ENCODE assay signal across 9 cellular contexts in the genomic region with DNA sequence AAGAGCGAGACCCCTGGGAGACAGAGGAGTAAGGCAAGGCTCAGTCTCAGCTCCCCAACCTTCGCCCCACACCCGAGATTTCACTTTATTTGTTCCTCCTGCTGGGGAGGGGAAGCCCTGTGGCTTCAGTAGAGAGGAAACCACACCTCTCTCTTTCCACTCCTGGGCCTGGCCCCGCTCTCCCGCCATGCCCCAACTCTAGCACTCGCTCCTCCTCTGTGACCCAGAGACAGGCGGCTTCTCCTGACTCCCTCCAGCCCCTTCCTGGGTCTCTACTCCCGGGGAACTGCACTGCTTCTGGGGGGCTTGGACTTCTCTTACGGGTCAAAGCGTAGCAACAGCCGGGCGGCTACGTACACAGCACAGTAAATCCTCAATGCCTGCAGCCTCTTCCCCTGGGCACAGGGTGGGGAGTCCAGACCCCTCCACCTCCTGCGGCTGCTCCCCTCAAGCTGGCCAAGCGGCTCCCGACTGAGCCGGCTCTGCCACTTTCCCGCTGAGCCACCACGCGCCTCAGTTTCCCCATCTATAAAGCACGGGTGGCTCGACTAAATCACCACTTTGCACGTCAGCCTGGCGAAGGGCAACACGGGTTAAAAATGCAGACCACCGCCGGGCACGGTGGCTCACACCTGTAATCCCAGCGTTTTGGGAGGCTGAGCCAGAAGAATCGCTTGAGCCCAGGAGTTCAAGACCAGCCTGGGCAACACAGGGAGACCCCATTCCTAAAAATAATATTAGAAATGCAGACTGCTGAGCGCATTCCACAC. TPM values are rescaled to one million over a fixed set of nuclear protein-coding genes. Genes with fewer than 3 reads are reported as not detected.
DNase-seq lines count a peak whose midpoint lies in the region; ATAC-seq and TF ChIP-seq lines count a peak whose summit lies in the region.
"Had no signal": no experiment of that assay in that cellular context is flagged by ENCODE, and none has a peak within 500 bp of the region (broad histone marks: within the 10 kb centered on the region; RNA-seq: fewer than 3 reads in every experiment).

No MANE protein-coding gene starts in this region.

- peaks cover 0 to under 1% (median 0%) of the 10 kb centered on the region in 3 donors for H3K27me3 Mint-ChIP-seq in naive B cell

- intact Hi-C loops in A673 (cut with micrococcal nuclease; ENCODE audit: unreplicated experiment) = loop anchor here (10.0 kb wide), 1 partner anchor 253 kb away; the partner anchor contains the start of genes KISS1R and R3HDM4
- intact Hi-C loops in aorta (cut with DNase I) = loop anchor here in 1 of 2 donors (2.0 to 10.0 kb wide), 3 partner anchors 19 to 263 kb away; partner anchors contain the start of genes ARID3A and PTBP1

- CTCF ChIA-PET in A673 (lab: Charles Lee) (no interaction called here), HEK293 (lab: Yijun Ruan, JAX) (interaction anchor here (0.6 kb wide), 1 partner anchor 142 kb away, joined by 3 read pairs; no protein-coding TSS in a partner anchor)

- POLR2A ChIA-PET in A673 (lab: Charles Lee; ENCODE audit: low non-redundant PET) = no interaction called here
- POLR2A ChIA-PET in HEK293 (lab: Yijun Ruan, JAX) = interaction anchor here (0.5 kb wide), 1 partner anchor 1129 kb away, joined by 3 read pairs; no protein-coding TSS in a partner anchor

- H3K4me1 ChIP-seq in A673 (ENCODE audit: insufficient read depth, low read length, poor library complexity, severe bottlenecking) (peaks cover 17% of the 10 kb centered on the region), HEK293 (ENCODE audit: control insufficient read depth, insufficient read depth, low read length) (peaks cover 9% of the 10 kb centered on the region), thymus (ENCODE audit: control insufficient read depth, insufficient read depth, low read length) (peaks cover 25% of the 10 kb centered on the region), aorta (ENCODE audit: control insufficient read depth in 1 of 2, insufficient read depth in 2 of 2, low read length in 2 of 2) (no peaks in the 10 kb centered on the region)

- no TSS peak for BruUV-seq in A673 (replicated peaks; lab: Mats Ljungman, UMichigan)

- peak overlapping the region; percentile 93 to 100 (median 98) for H3K4me3 Mint-ChIP-seq in naive B cell

- peaks cover 23 to 52% (median 48%) of the 10 kb centered on the region in 3 donors for H3K4me1 Mint-ChIP-seq in naive B cell

- H3K27ac ChIP-seq in A673 (ENCODE audit: low read depth, low read length, poor library complexity, severe bottlenecking) (peak overlapping the region; percentile 95), HEK293 (ENCODE audit: extremely low read depth, low read depth, low read length) (peak overlapping the region; percentile 94), coronary artery (peak overlapping the region; percentile 88 to 94), thymus (ENCODE audit: low read depth) (peak overlapping the region; percentile 89), aorta (ENCODE audit: low read depth in 1 of 2, low read length in 2 of 2) (no peak overlapping the region)

- no peaks in the 10 kb centered on the region for H3K36me3 Mint-ChIP-seq in naive B cell

- H3K27ac Mint-ChIP-seq in naive B cell = peak overlapping the region; percentile 89 to 99 (median 98)

- H3K36me3 ChIP-seq in A673 (ENCODE audit: insufficient read depth, low read length, poor library complexity, severe bottlenecking) (peaks cover 2% of the 10 kb centered on the region), HEK293 (ENCODE audit: control insufficient read depth in 2 of 2, insufficient read depth in 1 of 2, low read length in 2 of 2) (peaks cover 0 to 41% of the 10 kb centered on the region in 2 experiments; a peak in 1 of 3 replicates), thymus (ENCODE audit: control insufficient read depth, insufficient read depth) (peaks cover 26% of the 10 kb centered on the region), aorta (ENCODE audit: control insufficient read depth in 1 of 2, insufficient read depth in 2 of 2, low read length in 1 of 2) (no peaks in the 10 kb centered on the region)

- no peaks in the 10 kb centered on the region for H3K9me3 ChIP-seq in A673 (ENCODE audit: low read depth, low read length, poor library complexity, severe bottlenecking)
- no peaks in the 10 kb centered on the region for H3K9me3 ChIP-seq in HEK293 (ENCODE audit: control insufficient read depth, insufficient read depth, low read depth, low read length)
- H3K9me3 ChIP-seq in thymus (ENCODE audit: control insufficient read depth) = no peaks in the 10 kb centered on the region
- H3K9me3 ChIP-seq in aorta (ENCODE audit: control insufficient read depth, low read length) = no peaks in the 10 kb centered on the region

- no peaks in the 10 kb centered on the region for H3K9me3 Mint-ChIP-seq in naive B cell

- no peak for TF ChIP-seq CTCF in A673 (conservative IDR thresholded peaks at IDR 0.05; ENCODE audit: low read depth, low read length)
- TF ChIP-seq CTCF in HEK293 (tag by site-specific recombination; IDR thresholded peaks at IDR 0.05) = no peak
- TF ChIP-seq CTCF in coronary artery (IDR thresholded peaks at IDR 0.05) = no peak

- no peaks in the 10 kb centered on the region for H3K27me3 ChIP-seq in A673 (replicated peaks; ENCODE audit: insufficient read depth, low read depth, low read length, poor library complexity)
- no peaks in the 10 kb centered on the region for H3K27me3 ChIP-seq in thymus (ENCODE audit: control insufficient read depth, insufficient read depth)
- no peaks in the 10 kb centered on the region for H3K27me3 ChIP-seq in aorta (ENCODE audit: control insufficient read depth in 1 of 2, insufficient read depth in 2 of 2, low read length in 1 of 2)

- ATAC-seq in activated CD4-positive, CD25-positive, alpha-beta regulatory T cell treated with anti-CD3 and anti-CD28 coated beads, Interleukin-2, amount 50 U/mL, for 24 hours = peak; percentile 19 to 21
- ATAC-seq in naive B cell (ENCODE audit: low read depth in 2 of 2) (peak; percentile 52 to 53), aorta (ENCODE audit: low FRiP score) (no peak)

- WGBS in thymus = 4% methylated on average over 31 of the region's 31 CpGs
- WGBS in aorta, 2 donors = 30 to 33% methylated on average over 31 of the region's 31 CpGs

- H3K4me3 ChIP-seq in A673 (ENCODE audit: low read depth, low read length, poor library complexity, severe bottlenecking) = peak overlapping the region; percentile 99
- H3K4me3 ChIP-seq in HEK293 (ENCODE audit: low read depth, low read length) = peak overlapping the region; percentile 86
- peak overlapping the region; percentile 90 for H3K4me3 ChIP-seq in coronary artery
- H3K4me3 ChIP-seq in thymus (ENCODE audit: low read length) = peak overlapping the region; percentile 95
- H3K4me3 ChIP-seq in aorta (ENCODE audit: low read length in 2 of 2) = no peak overlapping the region

- DNase-seq in A673 (ENCODE audit: low spot score) (no peak), coronary artery (ENCODE audit: low spot score) (no peak), naive B cell (peak; percentile 66), aorta (no peak), NCI-H510A treated with DMSO at 0.1 percent for 48 hours (lab: John Stamatoyannopoulos, UW) (no peak)

TF ChIP-seq in HEK293, 187 proteins besides CTCF, POLR2A, EP300 and RAD21:
- TF ChIP-seq SP2 (tag by site-specific recombination; IDR thresholded peaks at IDR 0.05) = peak; percentile 33; the same call in 1 of the 2 replicates
- TF ChIP-seq ZIC2 (tag by site-specific recombination; IDR thresholded peaks at IDR 0.05) = peak; percentile 23
- peak; percentile 24; the same call in 1 of the 2 replicates for TF ChIP-seq GLIS1 (tag by site-specific recombination; IDR thresholded peaks at IDR 0.05)
- TF ChIP-seq ZNF155 (tag by site-specific recombination; IDR thresholded peaks at IDR 0.05) = no peak
- TF ChIP-seq ZNF704 (tag by site-specific recombination; IDR thresholded peaks at IDR 0.05) = no peak
- TF ChIP-seq ZNF121 (tag by site-specific recombination; IDR thresholded peaks at IDR 0.05) = no peak
- TF ChIP-seq ZNF76 (tag by site-specific recombination; IDR thresholded peaks at IDR 0.05; ENCODE audit: borderline replicate concordance, low read depth) = peak; percentile 26; the same call in 1 of the 2 replicates
- no peak for TF ChIP-seq ZBTB48 (tag by site-specific recombination; IDR thresholded peaks at IDR 0.05)

RNA-seq across cellular contexts. Expression of gene RNF126, which starts 1.4 kb away (rescaled TPM):
- total RNA-seq in A673 (2021) (90.2 and 93.3 TPM in 2 replicates), aorta (10 to 100 TPM; 26.7 to 26.9 TPM)
- polyA plus RNA-seq in naive B cell (ENCODE audit: low read depth in 6 of 6) (10 to 100 TPM; 51.0 to 72.4 (median 59.1) TPM), thymus (38.2 TPM), aorta (10 to 100 TPM; 18.3 to 38.5 TPM)

RNA-seq across cellular contexts. Expression of gene FSTL3, which starts 14.6 kb away (rescaled TPM):
- total RNA-seq in A673 (2021) (5.9 and 6.0 TPM in 2 replicates), aorta (100 to 1,000 TPM; 116 to 134 TPM)
- polyA plus RNA-seq in naive B cell (ENCODE audit: low read depth in 6 of 6) (1 to 10 TPM in 4 of 6 donors, under 1 TPM in 1, not detected in 1; 0.77 to 3.6 (median 2.8) TPM), thymus (12.5 TPM), aorta (10 to 100 TPM; 40.6 to 80.1 TPM)

RNA-seq across cellular contexts. Expression of gene FGF22, which starts 21.9 kb away (rescaled TPM):
- total RNA-seq in A673 (2021) (0.19 and 0.57 TPM in 2 replicates), aorta (under 1 TPM; 0.36 to 0.45 TPM)
- polyA plus RNA-seq in naive B cell (ENCODE audit: low read depth in 6 of 6) (not detected), thymus (0.25 TPM), aorta (1 to 10 TPM in 1 of 2 donors, under 1 TPM in 1; 0.63 to 4.8 TPM)

RNA-seq across cellular contexts. Expression of gene POLRMT, which starts 28.3 kb away (rescaled TPM):
- total RNA-seq in A673 (2021) (100 and 107 TPM in 2 replicates), aorta (10 to 100 TPM; 19.9 to 33.3 TPM)
- polyA plus RNA-seq in naive B cell (ENCODE audit: low read depth in 6 of 6) (10 to 100 TPM; 12.1 to 56.8 (median 34.4) TPM), thymus (130 TPM), aorta (10 to 100 TPM; 10.1 to 76.6 TPM)

RNA-seq across cellular contexts. Expression of gene PRSS57, which starts 33.6 kb away (rescaled TPM):
- total RNA-seq in A673 (2021) = not detected in 2 replicates
- not detected for polyA plus RNA-seq in naive B cell (ENCODE audit: low read depth in 6 of 6)
- 1.1 TPM for polyA plus RNA-seq in thymus
- not detected for total RNA-seq in aorta
- not detected for polyA plus RNA-seq in aorta
- total RNA-seq: subcutaneous adipose tissue had no signal

Comparison
In these comparisons a context has a peak if more than half of its experiments do, and no peak if none do; other contexts are left out.
1. H3K27ac ChIP-seq: peak in A673 (single experiment), HEK293 (single experiment), coronary artery (2 of 2) and thymus (single experiment); none in aorta (0 of 2).
2. H3K4me3 ChIP-seq: peak in A673 (single experiment), HEK293 (single experiment), coronary artery (single experiment) and thymus (single experiment); none in aorta (0 of 2).